Comparison of ENCODE assay signal across 8 cellular contexts in genomic region chr2:218010116-218010837, GRCh38. TPM values are rescaled to one million over a fixed set of nuclear protein-coding genes. Genes with fewer than 3 reads are reported as not detected.
A peak's percentile ranks its signal among the peaks of the same experiment; 100 is the strongest.
DNase-seq lines count a peak whose midpoint lies in the region; ATAC-seq and TF ChIP-seq lines count a peak whose summit lies in the region.

No MANE protein-coding gene starts in this region.

- no peak overlapping the region for H3K27ac Mint-ChIP-seq in stimulated activated memory B cell treated with anti-CD40 and anti-IgM and Interleukin-4, amounts not matched to agents 10 μg/mL and 1 μg/mL and 100 μg/mL, for 72 hours

- peak; percentile 81 for DNase-seq in BE2C
- peak; percentile 33 to 58 for DNase-seq in cardiac fibroblast (ENCODE audit: low read depth in 2 of 2)
- DNase-seq in left lobe of liver (ENCODE audit: low spot score) = no peak
- DNase-seq in NAMALWA (ENCODE audit: low spot score) = no peak

- H3K36me3 Mint-ChIP-seq in stimulated activated memory B cell treated with anti-CD40 and anti-IgM and Interleukin-4, amounts not matched to agents 10 μg/mL and 1 μg/mL and 100 μg/mL, for 72 hours = no peaks in the 10 kb centered on the region

- peaks cover 72% of the 10 kb centered on the region for H3K27me3 Mint-ChIP-seq in stimulated activated memory B cell treated with anti-CD40 and anti-IgM and Interleukin-4, amounts not matched to agents 10 μg/mL and 1 μg/mL and 100 μg/mL, for 72 hours

- ATAC-seq in GM21619 (IDR thresholded peaks at IDR 0.05; ENCODE audit: unreplicated experiment) (peak; percentile 60), SK-N-SH treated with all-trans-retinoic acid at 6 μM for 48 hours (peak; percentile 76), left lobe of liver (peak; percentile 77), GM21737 (IDR thresholded peaks at IDR 0.05; ENCODE audit: unreplicated experiment) (no peak)
- peak; percentile 26 for ATAC-seq in stimulated activated memory B cell treated with anti-CD40 and anti-IgM and Interleukin-4, amounts not matched to agents 10 μg/mL and 1 μg/mL and 100 μg/mL, for 72 hours

- H3K4me3 ChIP-seq in BE2C (ENCODE audit: low read depth, low read length) (peak overlapping the region; percentile 77), cardiac fibroblast (replicated peaks in 1 of 2; ENCODE audit: low read depth in 2 of 2, low read length in 2 of 2) (peak overlapping the region; percentile 60 to 64)

- peaks cover 17% of the 10 kb centered on the region for H3K4me1 Mint-ChIP-seq in stimulated activated memory B cell treated with anti-CD40 and anti-IgM and Interleukin-4, amounts not matched to agents 10 μg/mL and 1 μg/mL and 100 μg/mL, for 72 hours

- H3K36me3 ChIP-seq in BE2C = peaks cover 20% of the 10 kb centered on the region

- H3K27me3 ChIP-seq in BE2C = no peaks in the 10 kb centered on the region

- H3K9me3 ChIP-seq in BE2C = no peaks in the 10 kb centered on the region

- peaks cover 65% of the 10 kb centered on the region for H3K4me1 ChIP-seq in BE2C

- H3K9me3 Mint-ChIP-seq in stimulated activated memory B cell treated with anti-CD40 and anti-IgM and Interleukin-4, amounts not matched to agents 10 μg/mL and 1 μg/mL and 100 μg/mL, for 72 hours = no peaks in the 10 kb centered on the region

- TF ChIP-seq CTCF in BE2C (IDR thresholded peaks at IDR 0.05; ENCODE audit: low read depth, low read length) (peak; percentile 48), cardiac fibroblast (IDR thresholded peaks at IDR 0.05; ENCODE audit: low read depth, low read length) (peak; percentile 38)

- peak overlapping the region; percentile 40 for H3K4me3 Mint-ChIP-seq in stimulated activated memory B cell treated with anti-CD40 and anti-IgM and Interleukin-4, amounts not matched to agents 10 μg/mL and 1 μg/mL and 100 μg/mL, for 72 hours

TF ChIP-seq in SK-N-SH treated with all-trans-retinoic acid at 6 μM for 48 hours, 23 proteins besides CTCF, POLR2A, EP300 and RAD21:
- TF ChIP-seq TSHZ2 (CRISPR knock-in tag; IDR thresholded peaks at IDR 0.05) (0 out of 2 replicates have a peak, but pooled peaks have one; percentile 9), ZFP30 (CRISPR knock-in tag; IDR thresholded peaks at IDR 0.05) (no peak)

RNA-seq across cellular contexts. Expression of gene TNS1, which starts 7.5 kb away (rescaled TPM):
- polyA plus RNA-seq in BE2C (2012; ENCODE audit: insufficient read depth, insufficient read length, low read depth) = 65.0 TPM
- 102 TPM for total RNA-seq in left lobe of liver

RNA-seq across cellular contexts. Expression of gene RUFY4, which starts 58.8 kb away (rescaled TPM):
- not detected for polyA plus RNA-seq in BE2C (2012; ENCODE audit: insufficient read depth, insufficient read length, low read depth)
- total RNA-seq in left lobe of liver = not detected

Comparison
In these comparisons a context has a peak if more than half of its experiments do, and no peak if none do; other contexts are left out.
1. DNase-seq: peak in BE2C (single experiment) and cardiac fibroblast (2 of 2); none in left lobe of liver (single experiment) and NAMALWA (single experiment).